Comparison of ENCODE assay signal across 8 cellular contexts in genomic region chr1:235610157-235610556, GRCh38. TPM values are rescaled to one million over a fixed set of nuclear protein-coding genes. Genes with fewer than 3 reads are reported as not detected.
"Had no signal": no experiment of that assay in that cellular context is flagged by ENCODE, and none has a peak within 500 bp of the region (broad histone marks: within the 10 kb centered on the region; RNA-seq: fewer than 3 reads in every experiment).

No MANE protein-coding gene starts in this region.

- H3K4me3 Mint-ChIP-seq: IgD-negative memory B cell had no signal

- FAIRE-seq: HepG2, HTR-8/SVneo had no signal

- H3K4me1 Mint-ChIP-seq: IgD-negative memory B cell had no signal

- H3K9me3 Mint-ChIP-seq: IgD-negative memory B cell had no signal

- H3K27ac Mint-ChIP-seq: IgD-negative memory B cell had no signal

- H3K27ac ChIP-seq: HL-60, KMS-11 had no signal

- DNase-seq: IMR-90, KBM-7, KG1 had no signal

- H3K9ac ChIP-seq: KMS-11 had no signal

- ATAC-seq: HepG2 had no signal

- H3K4me2 ChIP-seq: KMS-11 had no signal

RNA-seq across cellular contexts. Expression of gene GNG4, which starts 39.4 kb away (rescaled TPM):
- polyA plus RNA-seq: IgD-negative memory B cell had no signal
